8 cellular contexts compared by ENCODE assay signal in genomic region chr16:23835390-23836077, GRCh38. TPM values are rescaled to one million over a fixed set of nuclear protein-coding genes. Genes with fewer than 3 reads are reported as not detected.
A peak's percentile ranks its signal among the peaks of the same experiment; 100 is the strongest.
DNase-seq lines count a peak whose midpoint lies in the region; ATAC-seq and FAIRE-seq lines count a peak whose summit lies in the region.

TSS of gene PRKCB (plus strand) at chr16:23835983.

- ATAC-seq in HG03064 (IDR thresholded peaks at IDR 0.05; ENCODE audit: low read depth, unreplicated experiment) = peak; percentile 61
- ATAC-seq in activated T-helper 17 cell treated with anti-CD3 and anti-CD28 coated beads, Interleukin-2, amount 50 U/mL, for 72 hours (replicated peaks) = peak; percentile 89

- H3K4me3 Mint-ChIP-seq in activated T-helper 17 cell treated with anti-CD3 and anti-CD28 coated beads, Interleukin-2, amount 50 U/mL, for 72 hours = peak within 1 kb of the TSS; percentile 99

- peak within 1 kb of the TSS; percentile 97 for H3K27ac Mint-ChIP-seq in activated T-helper 17 cell treated with anti-CD3 and anti-CD28 coated beads, Interleukin-2, amount 50 U/mL, for 72 hours

- H3K4me1 Mint-ChIP-seq in activated T-helper 17 cell treated with anti-CD3 and anti-CD28 coated beads, Interleukin-2, amount 50 U/mL, for 72 hours = peaks cover 51% of the 10 kb centered on the region

- H3K9me3 Mint-ChIP-seq in activated T-helper 17 cell treated with anti-CD3 and anti-CD28 coated beads, Interleukin-2, amount 50 U/mL, for 72 hours = no peaks in the 10 kb centered on the region

- DNase-seq in NCI-H82 (lab: John Stamatoyannopoulos, UW) (peak; percentile 72), NCI-H82 treated with DMSO at 0.1 percent for 48 hours (lab: John Stamatoyannopoulos, UW; ENCODE audit: unreplicated experiment) (no peak), RPMI7951 (ENCODE audit: low read depth) (peak; percentile 32), frontal cortex (ENCODE audit: low spot score in 2 of 2) (peak; percentile 97), nucleus accumbens (lab: John Stamatoyannopoulos, UW) (peak in 55 of 56 donors; percentile 26 to 91 (median 80)), substantia nigra (lab: John Stamatoyannopoulos, UW) (peak; percentile 28 to 92 (median 76))

- FAIRE-seq in frontal cortex (lab: Jason Lieb, UNC) = no peak

- peaks cover 41% of the 10 kb centered on the region for H3K36me3 Mint-ChIP-seq in activated T-helper 17 cell treated with anti-CD3 and anti-CD28 coated beads, Interleukin-2, amount 50 U/mL, for 72 hours (ENCODE audit: low read depth)

- peak within 1 kb of the TSS; percentile 71 for H3K27ac ChIP-seq in substantia nigra (ENCODE audit: low read depth, low read length, poor library complexity, severe bottlenecking)

- H3K27me3 Mint-ChIP-seq in activated T-helper 17 cell treated with anti-CD3 and anti-CD28 coated beads, Interleukin-2, amount 50 U/mL, for 72 hours = no peaks in the 10 kb centered on the region

RNA-seq across cellular contexts. Expression of gene PRKCB, which starts in this region (rescaled TPM):
- not detected in 2 replicates for total RNA-seq in RPMI7951 (2014; rRNA removed; shearing (Covaris generic))
- 10 to 100 TPM; 76.0 to 87.7 TPM for total RNA-seq in activated T-helper 17 cell treated with anti-CD3 and anti-CD28 coated beads, Interleukin-2, amount 50 U/mL, for 72 hours
- 49.3 TPM for total RNA-seq in frontal cortex

Comparison
In these comparisons a context has a peak if more than half of its experiments do, and no peak if none do; other contexts are left out.
1. RNA of gene PRKCB (total RNA-seq): 76.0 to 87.7 TPM in activated T-helper 17 cell treated with anti-CD3 and anti-CD28 coated beads, Interleukin-2, amount 50 U/mL, for 72 hours and 49.3 TPM in frontal cortex (single experiment); not detected in RPMI7951; every median in the first group is over 10 times any median in the second.
2. Peak in DNase-seq in RPMI7951; RNA of the gene not detected or under 1 TPM.